10 cellular contexts compared by ENCODE assay signal in genomic region chr6:35089935-35090505, GRCh38. TPM values are rescaled to one million over a fixed set of nuclear protein-coding genes. Genes with fewer than 3 reads are reported as not detected.
DNase-seq lines count a peak whose midpoint lies in the region; ATAC-seq lines count a peak whose summit lies in the region.
"Had no signal": no experiment of that assay in that cellular context is flagged by ENCODE, and none has a peak within 500 bp of the region (broad histone marks: within the 10 kb centered on the region; RNA-seq: fewer than 3 reads in every experiment).

No MANE protein-coding gene starts in this region.

- DNase-seq in D341Med (ENCODE audit: low spot score) (peak; percentile 20), KBM-7 (peak; percentile 89), brain pericyte (ENCODE audit: low read depth, low spot score) (peak; percentile 27), myocyte (ENCODE audit: low read depth) (peak; percentile 67), retina (no peak), NCI-H82 (lab: John Stamatoyannopoulos, UW) (no peak)
- DNase-seq: activated T-cell treated with anti-CD3 and anti-CD28 coated beads, Interleukin-2, amount 50 U/mL, for 4 hours; lower lobe of right lung had no signal

- no peak for ATAC-seq in HG03095 (IDR thresholded peaks at IDR 0.05; ENCODE audit: unreplicated experiment)
- no peak for ATAC-seq in GM21367 (IDR thresholded peaks at IDR 0.05; ENCODE audit: unreplicated experiment)
- ATAC-seq: activated T-cell treated with anti-CD3 and anti-CD28 coated beads, Interleukin-2, amount 50 U/mL, for 4 hours; lower lobe of right lung had no signal

- in situ Hi-C loops in KBM-7 (cut with MboI; ENCODE audit: low pct_unique_long_range_greater_than_20kb, low sequenced_read_pairs), result no loop called here

RNA-seq across cellular contexts. Expression of gene TCP11, which starts 51.1 kb away (rescaled TPM):
- total RNA-seq in myocyte, result not detected in 2 replicates
- 0.10 TPM for polyA plus RNA-seq in myocyte (2012)
- total RNA-seq: activated T-cell treated with anti-CD3 and anti-CD28 coated beads, Interleukin-2, amount 50 U/mL, for 4 hours; lower lobe of right lung had no signal

Comparison
In these comparisons a context has a peak if more than half of its experiments do, and no peak if none do; other contexts are left out.
1. DNase-seq: peak in D341Med (single experiment), KBM-7 (single experiment), brain pericyte (single experiment) and myocyte (single experiment); none in retina (single experiment) and NCI-H82 (single experiment).